8 cellular contexts compared by ENCODE assay signal in genomic region chr4:78951862-78952472, GRCh38. TPM values are rescaled to one million over a fixed set of nuclear protein-coding genes. Genes with fewer than 3 reads are reported as not detected.
DNase-seq lines count a peak whose midpoint lies in the region; ATAC-seq, FAIRE-seq and TF ChIP-seq lines count a peak whose summit lies in the region.

No MANE protein-coding gene starts in this region.

- no peaks in the 10 kb centered on the region for H4K20me1 ChIP-seq in Loucy (ENCODE audit: insufficient read depth, low read length, poor library complexity, severe bottlenecking)
- no peaks in the 10 kb centered on the region for H4K20me1 ChIP-seq in H1 (replicated peaks in 1 of 2; ENCODE audit: control insufficient read depth in 1 of 2, insufficient read depth in 2 of 2, low read length in 2 of 2)

- H3K9me3 ChIP-seq in Loucy (ENCODE audit: insufficient read depth, low read depth, low read length) (no peaks in the 10 kb centered on the region), H1 (ENCODE audit: insufficient read depth in 2 of 2, low read depth in 1 of 2, low read length in 1 of 2) (no peaks in the 10 kb centered on the region)

- no peak overlapping the region for H4K8ac ChIP-seq in H1 (ENCODE audit: extremely low read depth, insufficient read depth, low read length)

- ATAC-seq in T-cell (replicated peaks in 1 of 4) (peak; percentile 50 to 65 (median 58)), HG03045 (IDR thresholded peaks at IDR 0.05; ENCODE audit: unreplicated experiment) (no peak)

- no peak overlapping the region for H3K56ac ChIP-seq in H1 (replicated peaks; ENCODE audit: insufficient read length, low read depth, low read length)

- H3K27ac ChIP-seq in H1 (ENCODE audit: low read depth, low read length) = no peak overlapping the region

- peak; percentile 75 for FAIRE-seq in H1 (lab: Jason Lieb, UNC)

- H2BK12ac ChIP-seq in H1 (ENCODE audit: low read depth, low read length) = no peak overlapping the region

- H4K91ac ChIP-seq in H1 (replicated peaks; ENCODE audit: insufficient read length, low read length) = no peak overlapping the region

- no peaks in the 10 kb centered on the region for H3K4me1 Mint-ChIP-seq in activated naive CD4-positive, alpha-beta T cell treated with anti-CD3 and anti-CD28 coated beads, Interleukin-2, amount 10 ng/mL, durations not matched to agents 7 days and 5 days
- H3K4me1 Mint-ChIP-seq in T-cell = no peaks in the 10 kb centered on the region

- no peak for TF ChIP-seq POLR2A in H1 (IDR thresholded peaks at IDR 0.05; ENCODE audit: control extremely low read depth in 1 of 2, low read depth in 2 of 2, low read length in 2 of 2)

- H3K14ac ChIP-seq in H1 (ENCODE audit: insufficient read length) = no peak overlapping the region

- H2AFZ ChIP-seq in Loucy (ENCODE audit: low read length) = no peak overlapping the region
- H2AFZ ChIP-seq in H1 (ENCODE audit: low read length) = no peak overlapping the region

- no peaks in the 10 kb centered on the region for H3K9me2 ChIP-seq in Loucy (replicated peaks; ENCODE audit: low read depth, low read length)

- H3K27ac Mint-ChIP-seq in activated naive CD4-positive, alpha-beta T cell treated with anti-CD3 and anti-CD28 coated beads, Interleukin-2, amount 10 ng/mL, durations not matched to agents 7 days and 5 days = no peak overlapping the region
- H3K27ac Mint-ChIP-seq in T-cell = no peak overlapping the region

- H2AK5ac ChIP-seq in H1 (ENCODE audit: low read depth, low read length) = no peak overlapping the region

- H3K79me1 ChIP-seq in H1 (ENCODE audit: low read depth, low read length) = no peaks in the 10 kb centered on the region

- H3K4me1 ChIP-seq in Loucy (ENCODE audit: insufficient read depth, low read length, poor library complexity, severe bottlenecking) (no peaks in the 10 kb centered on the region), H1 (replicated peaks in 1 of 4; ENCODE audit: control insufficient read depth in 3 of 4, insufficient read depth in 4 of 4, low read length in 3 of 4) (no peaks in the 10 kb centered on the region)

- H2BK5ac ChIP-seq in H1 (ENCODE audit: low read depth, low read length) = no peak overlapping the region

- H3K4me3 ChIP-seq in Loucy (ENCODE audit: low read length, poor library complexity, severe bottlenecking) (no peak overlapping the region), H1 (ENCODE audit: extremely low read depth in 1 of 4, insufficient read depth in 2 of 4, low read depth in 3 of 4, low read length in 4 of 4) (no peak overlapping the region)

- peaks cover 10% of the 10 kb centered on the region for H3K27me3 Mint-ChIP-seq in activated naive CD4-positive, alpha-beta T cell treated with anti-CD3 and anti-CD28 coated beads, Interleukin-2, amount 10 ng/mL, durations not matched to agents 7 days and 5 days
- H3K27me3 Mint-ChIP-seq in T-cell = peaks cover 14 to 21% of the 10 kb centered on the region in 2 donors

- H3K27me3 ChIP-seq in Loucy (ENCODE audit: insufficient read depth, low read length, poor library complexity, severe bottlenecking) (no peaks in the 10 kb centered on the region), H1 (replicated peaks in 1 of 4; ENCODE audit: control insufficient read depth in 3 of 4, extremely low read depth in 1 of 4, insufficient read depth in 3 of 4, low read length in 3 of 4) (no peaks in the 10 kb centered on the region)

- H2BK20ac ChIP-seq in H1 (ENCODE audit: low read length) = no peak overlapping the region

- no peak overlapping the region for H2BK120ac ChIP-seq in H1 (replicated peaks; ENCODE audit: low read depth, low read length)

- H3K9me3 Mint-ChIP-seq in activated naive CD4-positive, alpha-beta T cell treated with anti-CD3 and anti-CD28 coated beads, Interleukin-2, amount 10 ng/mL, durations not matched to agents 7 days and 5 days = no peaks in the 10 kb centered on the region
- no peaks in the 10 kb centered on the region for H3K9me3 Mint-ChIP-seq in T-cell

- peak; percentile 45 for DNase-seq in activated naive CD4-positive, alpha-beta T cell treated with anti-CD3 and anti-CD28 coated beads, Interleukin-2, amount 10 ng/mL, durations not matched to agents 7 days and 5 days
- no peak for DNase-seq in activated naive CD4-positive, alpha-beta T cell treated with Interleukin-2 at 50 U/mL for 16 hours
- DNase-seq in H4 (ENCODE audit: low spot score) (peak; percentile 29), T-cell (peak in 15 of 34 experiments; percentile 2 to 23 (median 10)), H1 (ENCODE audit: low read depth in 1 of 2, low spot score in 2 of 2) (no peak), midbrain (lab: John Stamatoyannopoulos, UW) (peak; percentile 63)

- TF ChIP-seq EP300 in H1 (IDR thresholded peaks at IDR 0.05; ENCODE audit: borderline replicate concordance in 1 of 2, low read depth in 2 of 2, low read length in 2 of 2) = no peak

- H3K4me2 ChIP-seq in Loucy (ENCODE audit: low read depth, low read length, poor library complexity, severe bottlenecking) (no peak overlapping the region), H1 (ENCODE audit: insufficient read depth in 1 of 2, low read depth in 2 of 2, low read length in 2 of 2) (no peak overlapping the region)

- no peak overlapping the region for H3K4me3 Mint-ChIP-seq in activated naive CD4-positive, alpha-beta T cell treated with anti-CD3 and anti-CD28 coated beads, Interleukin-2, amount 10 ng/mL, durations not matched to agents 7 days and 5 days
- H3K4me3 Mint-ChIP-seq in T-cell = no peak overlapping the region

- H3K36me3 Mint-ChIP-seq in activated naive CD4-positive, alpha-beta T cell treated with anti-CD3 and anti-CD28 coated beads, Interleukin-2, amount 10 ng/mL, durations not matched to agents 7 days and 5 days = no peaks in the 10 kb centered on the region
- H3K36me3 Mint-ChIP-seq in T-cell = no peaks in the 10 kb centered on the region

- peak; percentile 88 to 89 for TF ChIP-seq RAD21 in H1 (IDR thresholded peaks at IDR 0.05 in 1 of 2, conservative IDR thresholded peaks at IDR 0.05 in 1 of 2; ENCODE audit: low read depth in 2 of 2, low read length in 2 of 2)

- H3K79me2 ChIP-seq in Loucy (ENCODE audit: insufficient read depth, low read length) = no peaks in the 10 kb centered on the region
- H3K79me2 ChIP-seq in H1 (ENCODE audit: control insufficient read depth in 1 of 2, insufficient read depth in 2 of 2, low read length in 2 of 2) = no peaks in the 10 kb centered on the region

- H3K23ac ChIP-seq in H1 (ENCODE audit: insufficient read length) = no peak overlapping the region

- WGBS in H1 (ENCODE audit: extremely low coverage in 1 of 2, insufficient coverage in 1 of 2, insufficient read length in 1 of 2, insufficient replicate concordance in 2 of 2, low coverage in 1 of 2, low lambda C conversion rate in 2 of 2, missing lambda C conversion rate in 1 of 2), 2 experiments = 62% methylated on average over 3 of the region's 3 CpGs; no CpG with 5 or more reads in 1 of the 2 experiments

- H3K36me3 ChIP-seq in Loucy (ENCODE audit: insufficient read depth, low read length) = no peaks in the 10 kb centered on the region
- no peaks in the 10 kb centered on the region for H3K36me3 ChIP-seq in H1 (ENCODE audit: control insufficient read depth in 2 of 4, insufficient read depth in 4 of 4, low read length in 3 of 4)

- no peak overlapping the region for H3K18ac ChIP-seq in H1 (ENCODE audit: extremely low read depth, low read length)

- POLR2A ChIA-PET in T-cell (lab: Charles Lee) (interaction anchor here in 1 of 2 donors (1.5 kb wide), 1 partner anchor 13 kb away, joined by 3 read pairs; no protein-coding TSS in a partner anchor), H1 (lab: Charles Lee; ENCODE audit: partially characterized antibody) (no interaction called here)

- CTCF ChIA-PET in activated naive CD4-positive, alpha-beta T cell treated with anti-CD3 and anti-CD28 coated beads, Interleukin-2, amount 10 ng/mL, durations not matched to agents 7 days and 5 days (lab: Charles Lee) = interaction anchor here (0.6 to 2.2 kb wide), 14 partner anchors 8 to 1371 kb away, joined by 3 to 13 read pairs (median 4); partner anchors contain the start of gene PAQR3
- CTCF ChIA-PET in T-cell (lab: Charles Lee) = interaction anchor here (0.6 to 2.5 kb wide), 17 partner anchors 13 to 1268 kb away, joined by 3 to 12 read pairs (median 4); partner anchors contain the start of gene PAQR3 (in 2 of the 2)
- CTCF ChIA-PET in H1 (lab: Charles Lee; ENCODE audit: partially characterized antibody) = interaction anchor here (0.6 to 2.8 kb wide), 35 partner anchors 9 to 1384 kb away, joined by 3 to 20 read pairs (median 4); partner anchors contain the start of genes CFAP299 and PAQR3

- no peaks in the 10 kb centered on the region for H3K23me2 ChIP-seq in H1 (ENCODE audit: low read depth, low read length)

- peak; percentile 78 for TF ChIP-seq CTCF in Loucy (conservative IDR thresholded peaks at IDR 0.05; ENCODE audit: low read length)
- TF ChIP-seq CTCF in H1 (IDR thresholded peaks at IDR 0.05; ENCODE audit: control extremely low read depth in 1 of 3, insufficient read depth in 1 of 3, low read depth in 1 of 3, low read length in 3 of 3) = peak in 2 of 3 experiments; percentile 57 to 59; a peak in 3 of 4 replicates

- H4K5ac ChIP-seq in H1 (ENCODE audit: insufficient read length, low read depth, low read length) = no peak overlapping the region

- no peak overlapping the region for H2BK15ac ChIP-seq in H1 (ENCODE audit: low read length)

- H3F3A ChIP-seq in Loucy (ENCODE audit: low read depth) = no peaks in the 10 kb centered on the region

- H3K4ac ChIP-seq in H1 (replicated peaks; ENCODE audit: insufficient read length, low read depth, low read length) = no peak overlapping the region

- H3K9ac ChIP-seq in Loucy (ENCODE audit: low read depth, low read length, poor library complexity, severe bottlenecking) = no peak overlapping the region
- no peak overlapping the region for H3K9ac ChIP-seq in H1 (replicated peaks in 1 of 4; ENCODE audit: extremely low read depth in 1 of 4, low read depth in 3 of 4, low read length in 3 of 4)

TF ChIP-seq in H1, 55 proteins besides CTCF, POLR2A, EP300 and RAD21 (continues in another document):
- no peak for TF ChIP-seq GTF2F1 (IDR thresholded peaks at IDR 0.05; ENCODE audit: borderline replicate concordance, low read depth, low read length)

RNA-seq across cellular contexts. Expression of gene PAQR3, which starts 12.7 kb away (rescaled TPM):
- total RNA-seq in H4 (2014; rRNA removed; shearing (Covaris generic)) = 13.9 and 22.5 TPM in 2 replicates
- total RNA-seq in T-cell = 10 to 100 TPM in 4 of 5 donors, 1 to 10 TPM in 1; 8.7 to 26.6 (median 11.2) TPM
- total RNA-seq in H1 (2021; fragmentation: NEBNext Ultra II Directional; extraction: Animal tissue kit (Norgen Biotek cat#: 25700)) = 29.5 and 35.2 TPM in 2 replicates
- polyA plus RNA-seq in H1 (2011; rRNA removed) = 19.7 and 28.9 TPM in 2 replicates
- 21.9 TPM for polyA plus RNA-seq in H1 (2011; cell fraction: cytosol; rRNA removed)
- 13.9 TPM for polyA plus RNA-seq in H1 (2011; cell fraction: nucleus; rRNA removed)
- 12.7 to 22.0 TPM (median 16.5 TPM) in 4 replicates for polyA plus RNA-seq in H1 (2012, experiment 1 of 2)
- polyA plus RNA-seq in H1 (2012, experiment 2 of 2) = 2.6 TPM
- 20.3 TPM for polyA plus RNA-seq in H1 (2013, experiment 1 of 2)
- polyA plus RNA-seq in H1 (2013, experiment 2 of 2) = 21.0 TPM
- 59.8 and 60.9 TPM in 2 replicates for polyA minus RNA-seq in H1 (2011; rRNA and poly(A)+ RNA removed)
- polyA minus RNA-seq in H1 (2011; cell fraction: cytosol; rRNA and poly(A)+ RNA removed) = 28.7 TPM
- polyA minus RNA-seq in H1 (2011; cell fraction: nucleus; rRNA and poly(A)+ RNA removed) = 41.6 TPM

Comparison
In these comparisons a context has a peak if more than half of its experiments do, and no peak if none do; other contexts are left out.
1. DNase-seq: peak in activated naive CD4-positive, alpha-beta T cell treated with anti-CD3 and anti-CD28 coated beads, Interleukin-2, amount 10 ng/mL, durations not matched to agents 7 days and 5 days (single experiment), H4 (single experiment) and midbrain (single experiment); none in activated naive CD4-positive, alpha-beta T cell treated with Interleukin-2 at 50 U/mL for 16 hours (single experiment) and H1 (0 of 2).